ENCODE assay signal across 12 cellular contexts in the genomic region with DNA sequence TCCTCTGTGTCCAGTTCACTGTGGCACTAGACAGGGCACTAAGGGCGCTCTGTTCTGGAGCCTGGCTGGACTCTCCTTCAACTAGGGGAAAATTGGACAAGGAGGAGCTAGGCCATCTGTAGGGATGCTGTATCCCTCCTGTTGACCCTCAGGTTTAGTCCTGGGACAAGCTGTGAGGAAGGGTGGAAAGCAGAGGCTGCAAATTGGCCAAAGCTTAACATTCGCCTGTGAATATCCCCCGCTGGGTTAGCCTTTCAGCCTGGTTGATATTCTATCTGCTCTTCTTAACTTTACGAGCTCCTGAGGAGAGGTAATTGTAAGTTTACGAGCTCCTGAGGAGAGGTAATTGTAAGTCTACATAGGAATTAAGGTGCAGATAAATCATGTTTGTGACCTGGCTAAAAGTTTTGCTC.
DNase-seq lines count a peak whose midpoint lies in the region; ATAC-seq, FAIRE-seq and TF ChIP-seq lines count a peak whose summit lies in the region.
"Had no signal": no experiment of that assay in that cellular context is flagged by ENCODE, and none has a peak within 500 bp of the region (broad histone marks: within the 10 kb centered on the region; RNA-seq: fewer than 3 reads in every experiment).

No MANE protein-coding gene starts in this region.

- no peak overlapping the region for H3K27ac Mint-ChIP-seq in activated B cell treated with CpG ODN at 0.5 μM for 24 hours
- no peak overlapping the region for H3K27ac Mint-ChIP-seq in naive thymus-derived CD4-positive, alpha-beta T cell
- H3K27ac Mint-ChIP-seq: dendritic cell treated with granulocyte-macrophage colony-stimulating factor and Interleukin-4, amounts not matched to agents 40 ng/mL and 50 ng/mL, for 4 days had no signal

- no peaks in the 10 kb centered on the region for H3K9me3 Mint-ChIP-seq in activated B cell treated with CpG ODN at 0.5 μM for 24 hours
- H3K9me3 Mint-ChIP-seq in naive thymus-derived CD4-positive, alpha-beta T cell, result peaks cover 0 to 7% (median 0%) of the 10 kb centered on the region in 11 donors
- H3K9me3 Mint-ChIP-seq: dendritic cell treated with granulocyte-macrophage colony-stimulating factor and Interleukin-4, amounts not matched to agents 40 ng/mL and 50 ng/mL, for 4 days had no signal

- POLR2A ChIA-PET in A549 (lab: Yijun Ruan, JAX), result no interaction called here
- POLR2A ChIA-PET in activated B cell treated with CpG ODN at 0.5 μM for 24 hours (lab: Charles Lee), result no interaction called here
- POLR2A ChIA-PET in naive thymus-derived CD4-positive, alpha-beta T cell (lab: Charles Lee), result no interaction called here

- DNase-seq in A549 (ENCODE audit: low read depth in 1 of 2, low spot score in 1 of 2) (no peak), HT-29 (ENCODE audit: low spot score) (peak; percentile 58), activated B cell treated with CpG ODN at 0.5 μM for 24 hours (no peak), islet precursor cell (peak; percentile 79), foreskin melanocyte (no peak), NCI-H2081 treated with DMSO at 0.1 percent for 48 hours (lab: John Stamatoyannopoulos, UW) (no peak), pons (ENCODE audit: low spot score) (no peak)
- no peak for DNase-seq in naive thymus-derived CD4-positive, alpha-beta T cell
- DNase-seq: activated CD8-positive, alpha-beta memory T cell treated with anti-CD3 and anti-CD28 coated beads for 24 hours; NCI-H1092 treated with DMSO at 0.1 percent for 48 hours had no signal

- peak overlapping the region; percentile 59 to 69 for H3K27ac ChIP-seq in A549
- no peak overlapping the region for H3K27ac ChIP-seq in naive thymus-derived CD4-positive, alpha-beta T cell (ENCODE audit: low read depth, low read length)

- CTCF ChIA-PET in A549 (lab: Yijun Ruan, JAX), result no interaction called here
- CTCF ChIA-PET in activated B cell treated with CpG ODN at 0.5 μM for 24 hours (lab: Charles Lee), result no interaction called here
- CTCF ChIA-PET in naive thymus-derived CD4-positive, alpha-beta T cell (lab: Charles Lee), result no interaction called here

- FAIRE-seq in A549 (lab: Jason Lieb, UNC), result no peak
- FAIRE-seq: frontal cortex had no signal

- TF ChIP-seq POLR2A in A549 (IDR thresholded peaks at IDR 0.05; ENCODE audit: low read length), result no peak

- no peaks in the 10 kb centered on the region for H3K4me1 Mint-ChIP-seq in activated B cell treated with CpG ODN at 0.5 μM for 24 hours
- no peaks in the 10 kb centered on the region for H3K4me1 Mint-ChIP-seq in naive thymus-derived CD4-positive, alpha-beta T cell

- H3K27me3 Mint-ChIP-seq in activated B cell treated with CpG ODN at 0.5 μM for 24 hours, result no peaks in the 10 kb centered on the region
- peaks cover 0 to 28% (median 20%) of the 10 kb centered on the region in 5 donors for H3K27me3 Mint-ChIP-seq in naive thymus-derived CD4-positive, alpha-beta T cell
- H3K27me3 Mint-ChIP-seq: dendritic cell treated with granulocyte-macrophage colony-stimulating factor and Interleukin-4, amounts not matched to agents 40 ng/mL and 50 ng/mL, for 4 days had no signal

- peak overlapping the region; percentile 58; the same call in 2 of the 3 replicates for H3K4me2 ChIP-seq in A549

- no peak for TF ChIP-seq RAD21 in A549 (conservative IDR thresholded peaks at IDR 0.05 in 1 of 2, IDR thresholded peaks at IDR 0.05 in 1 of 2)

- H3K4me3 Mint-ChIP-seq in activated B cell treated with CpG ODN at 0.5 μM for 24 hours, result peak overlapping the region; percentile 35
- peak overlapping the region in 3 of 10 donors; percentile 39 to 62 (median 50) for H3K4me3 Mint-ChIP-seq in naive thymus-derived CD4-positive, alpha-beta T cell

- no peaks in the 10 kb centered on the region for H3K9me3 ChIP-seq in A549
- H3K9me3 ChIP-seq in naive thymus-derived CD4-positive, alpha-beta T cell (ENCODE audit: control insufficient read depth in 2 of 3, low read length in 3 of 3), result no peaks in the 10 kb centered on the region

- H3K36me3 ChIP-seq in naive thymus-derived CD4-positive, alpha-beta T cell (ENCODE audit: control insufficient read depth in 2 of 3, insufficient read depth in 3 of 3, low read length in 3 of 3), result no peaks in the 10 kb centered on the region

- no peak for TF ChIP-seq EP300 in A549 (IDR thresholded peaks at IDR 0.05)

- intact Hi-C loops in activated B cell treated with CpG ODN at 0.5 μM for 24 hours (cut with micrococcal nuclease), result no loop called here
- intact Hi-C loops in naive thymus-derived CD4-positive, alpha-beta T cell (cut with micrococcal nuclease), result no loop called here

- TF ChIP-seq CTCF in A549 (IDR thresholded peaks at IDR 0.05) (no peak), activated B cell treated with CpG ODN at 0.5 μM for 24 hours (IDR thresholded peaks at IDR 0.05) (no peak)

- no peaks in the 10 kb centered on the region for H3K27me3 ChIP-seq in naive thymus-derived CD4-positive, alpha-beta T cell (ENCODE audit: control insufficient read depth in 2 of 2, insufficient read depth in 2 of 2, low read length in 2 of 2)

- H3K4me1 ChIP-seq in A549, result no peaks in the 10 kb centered on the region
- no peaks in the 10 kb centered on the region for H3K4me1 ChIP-seq in naive thymus-derived CD4-positive, alpha-beta T cell (ENCODE audit: control insufficient read depth in 2 of 2, insufficient read depth in 2 of 2, low read length in 2 of 2)

- peak; percentile 39 to 72; a peak in 4 of 6 replicates for ATAC-seq in A549
- ATAC-seq in activated B cell treated with CpG ODN at 0.5 μM for 24 hours (ENCODE audit: low read depth), result no peak
- ATAC-seq in naive thymus-derived CD4-positive, alpha-beta T cell, result no peak

- 66% methylated on average over 5 of the region's 5 CpGs for WGBS in A549 (ENCODE audit: missing lambda C conversion rate)

- H3K36me3 Mint-ChIP-seq in activated B cell treated with CpG ODN at 0.5 μM for 24 hours (ENCODE audit: low read depth), result no peaks in the 10 kb centered on the region
- H3K36me3 Mint-ChIP-seq in naive thymus-derived CD4-positive, alpha-beta T cell, result no peaks in the 10 kb centered on the region

- H3K4me3 ChIP-seq in A549, result peak overlapping the region; percentile 37
- H3K4me3 ChIP-seq in naive thymus-derived CD4-positive, alpha-beta T cell (ENCODE audit: low read length), result no peak overlapping the region

TF ChIP-seq in A549, 52 proteins besides CTCF, POLR2A, EP300 and RAD21:
- TF ChIP-seq MYC (IDR thresholded peaks at IDR 0.05; ENCODE audit: borderline replicate concordance, low read length), result no peak
- no peak for TF ChIP-seq EHF (CRISPR knock-in tag; IDR thresholded peaks at IDR 0.05)
- TF ChIP-seq RFX5 (IDR thresholded peaks at IDR 0.05), result no peak
- TF ChIP-seq RNF2 (IDR thresholded peaks at IDR 0.05; ENCODE audit: borderline replicate concordance, low read depth), result no peak
- no peak for TF ChIP-seq ZSCAN20 (CRISPR knock-in tag; IDR thresholded peaks at IDR 0.05)
- TF ChIP-seq SMC3 (IDR thresholded peaks at IDR 0.05), result no peak
- no peak for TF ChIP-seq ESRRA (IDR thresholded peaks at IDR 0.05; ENCODE audit: borderline replicate concordance, low read length)
- TF ChIP-seq ZFP36 (IDR thresholded peaks at IDR 0.05; ENCODE audit: borderline replicate concordance, partially characterized antibody), result no peak
- no peak for TF ChIP-seq NFE2L2 (conservative IDR thresholded peaks at IDR 0.05; ENCODE audit: low read length)
- no peak for TF ChIP-seq RCOR1 (IDR thresholded peaks at IDR 0.05; ENCODE audit: low read depth, low read length)
- no peak for TF ChIP-seq GATA3 (IDR thresholded peaks at IDR 0.05; ENCODE audit: borderline replicate concordance)
- TF ChIP-seq, protein P1, sequence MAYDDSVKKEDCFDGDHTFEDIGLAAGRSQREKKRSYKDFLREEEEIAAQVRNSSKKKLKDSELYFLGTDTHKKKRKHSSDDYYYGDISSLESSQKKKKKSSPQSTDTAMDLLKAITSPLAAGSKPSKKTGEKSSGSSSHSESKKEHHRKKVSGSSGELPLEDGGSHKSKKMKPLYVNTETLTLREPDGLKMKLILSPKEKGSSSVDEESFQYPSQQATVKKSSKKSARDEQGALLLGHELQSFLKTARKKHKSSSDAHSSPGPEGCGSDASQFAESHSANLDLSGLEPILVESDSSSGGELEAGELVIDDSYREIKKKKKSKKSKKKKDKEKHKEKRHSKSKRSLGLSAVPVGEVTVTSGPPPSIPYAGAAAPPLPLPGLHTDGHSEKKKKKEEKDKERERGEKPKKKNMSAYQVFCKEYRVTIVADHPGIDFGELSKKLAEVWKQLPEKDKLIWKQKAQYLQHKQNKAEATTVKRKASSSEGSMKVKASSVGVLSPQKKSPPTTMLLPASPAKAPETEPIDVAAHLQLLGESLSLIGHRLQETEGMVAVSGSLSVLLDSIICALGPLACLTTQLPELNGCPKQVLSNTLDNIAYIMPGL (CRISPR knock-in tag; IDR thresholded peaks at IDR 0.05; ENCODE audit: borderline replicate concordance), result no peak
- TF ChIP-seq MAFK (IDR thresholded peaks at IDR 0.05; ENCODE audit: partially characterized antibody), result no peak
- no peak for TF ChIP-seq KDM1A (IDR thresholded peaks at IDR 0.05; ENCODE audit: low read depth)
- no peak for TF ChIP-seq MAX (IDR thresholded peaks at IDR 0.05)
- no peak for TF ChIP-seq NPAS2 (CRISPR knock-in tag; IDR thresholded peaks at IDR 0.05; ENCODE audit: borderline replicate concordance)
- no peak for TF ChIP-seq FOSL2 (IDR thresholded peaks at IDR 0.05)
- TF ChIP-seq FOSL2 (CRISPR knock-in tag; IDR thresholded peaks at IDR 0.05), result no peak
- no peak for TF ChIP-seq MAZ (IDR thresholded peaks at IDR 0.05; ENCODE audit: borderline replicate concordance, low read depth, low read length)

Comparison
In these comparisons a context has a peak if more than half of its experiments do, and no peak if none do; other contexts are left out.
1. ATAC-seq: peak in A549 (2 of 2); none in activated B cell treated with CpG ODN at 0.5 μM for 24 hours (single experiment) and naive thymus-derived CD4-positive, alpha-beta T cell (single experiment).
2. DNase-seq: peak in HT-29 (single experiment) and islet precursor cell (single experiment); none in A549 (0 of 2), activated B cell treated with CpG ODN at 0.5 μM for 24 hours (single experiment), naive thymus-derived CD4-positive, alpha-beta T cell (0 of 9), foreskin melanocyte (single experiment), NCI-H2081 treated with DMSO at 0.1 percent for 48 hours (single experiment) and pons (single experiment).